In the genomic region with DNA sequence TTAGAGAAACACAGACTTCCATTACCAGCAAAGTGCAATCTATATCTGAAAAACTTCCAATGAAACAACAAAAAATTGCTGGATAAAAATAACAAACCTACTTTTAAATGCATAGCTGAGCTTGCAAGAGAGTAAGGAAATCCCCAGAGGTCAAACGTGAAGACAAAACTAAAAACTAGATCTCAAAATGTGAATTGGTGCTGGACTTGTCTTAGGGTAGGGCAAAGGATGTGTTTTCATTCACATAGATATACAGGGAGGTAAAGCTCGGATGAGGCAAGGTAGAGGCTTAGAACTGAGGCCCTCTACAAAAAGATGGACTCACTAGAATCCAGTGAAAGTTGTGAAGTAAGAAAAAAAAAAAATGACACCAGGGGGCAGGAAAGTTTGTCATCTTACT, we compare ENCODE assay signal across 1 cellular context.
TF ChIP-seq lines count a peak whose summit lies in the region.

No MANE protein-coding gene starts in this region.

TF ChIP-seq in GM12878, 131 proteins besides CTCF, POLR2A, EP300 and RAD21:
- TF ChIP-seq, protein P1, sequence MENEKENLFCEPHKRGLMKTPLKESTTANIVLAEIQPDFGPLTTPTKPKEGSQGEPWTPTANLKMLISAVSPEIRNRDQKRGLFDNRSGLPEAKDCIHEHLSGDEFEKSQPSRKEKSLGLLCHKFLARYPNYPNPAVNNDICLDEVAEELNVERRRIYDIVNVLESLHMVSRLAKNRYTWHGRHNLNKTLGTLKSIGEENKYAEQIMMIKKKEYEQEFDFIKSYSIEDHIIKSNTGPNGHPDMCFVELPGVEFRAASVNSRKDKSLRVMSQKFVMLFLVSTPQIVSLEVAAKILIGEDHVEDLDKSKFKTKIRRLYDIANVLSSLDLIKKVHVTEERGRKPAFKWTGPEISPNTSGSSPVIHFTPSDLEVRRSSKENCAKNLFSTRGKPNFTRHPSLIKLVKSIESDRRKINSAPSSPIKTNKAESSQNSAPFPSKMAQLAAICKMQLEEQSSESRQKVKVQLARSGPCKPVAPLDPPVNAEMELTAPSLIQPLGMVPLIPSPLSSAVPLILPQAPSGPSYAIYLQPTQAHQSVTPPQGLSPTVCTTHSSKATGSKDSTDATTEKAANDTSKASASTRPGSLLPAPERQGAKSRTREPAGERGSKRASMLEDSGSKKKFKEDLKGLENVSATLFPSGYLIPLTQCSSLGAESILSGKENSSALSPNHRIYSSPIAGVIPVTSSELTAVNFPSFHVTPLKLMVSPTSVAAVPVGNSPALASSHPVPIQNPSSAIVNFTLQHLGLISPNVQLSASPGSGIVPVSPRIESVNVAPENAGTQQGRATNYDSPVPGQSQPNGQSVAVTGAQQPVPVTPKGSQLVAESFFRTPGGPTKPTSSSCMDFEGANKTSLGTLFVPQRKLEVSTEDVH (IDR thresholded peaks at IDR 0.05; ENCODE audit: low read depth, partially characterized antibody) = no peak
- TF ChIP-seq ATF7 (IDR thresholded peaks at IDR 0.05; ENCODE audit: low read depth) (no peak), YBX1 (IDR thresholded peaks at IDR 0.05) (no peak), MYC (IDR thresholded peaks at IDR 0.05; ENCODE audit: insufficient read depth, insufficient read length, insufficient replicate concordance, low read length, severe bottlenecking) (no peak), CBX3 (IDR thresholded peaks at IDR 0.05; ENCODE audit: borderline replicate concordance, low read depth) (no peak), HDAC2 (IDR thresholded peaks at IDR 0.05) (no peak), BCL3 (IDR thresholded peaks at IDR 0.05; ENCODE audit: borderline replicate concordance, insufficient read depth, low read depth, low read length, poor library complexity, severe bottlenecking) (no peak), PAX8 (IDR thresholded peaks at IDR 0.05) (no peak), WRNIP1 (IDR thresholded peaks at IDR 0.05; ENCODE audit: borderline replicate concordance, low read depth, low read length) (no peak), NRF1 (conservative IDR thresholded peaks at IDR 0.05; ENCODE audit: low read depth, low read length) (no peak), RELB (IDR thresholded peaks at IDR 0.05; ENCODE audit: low read depth) (no peak), KDM1A (IDR thresholded peaks at IDR 0.05; ENCODE audit: borderline replicate concordance) (no peak), MTA3 (IDR thresholded peaks at IDR 0.05; ENCODE audit: borderline replicate concordance, low read length) (no peak)
- TF ChIP-seq, protein P2, sequence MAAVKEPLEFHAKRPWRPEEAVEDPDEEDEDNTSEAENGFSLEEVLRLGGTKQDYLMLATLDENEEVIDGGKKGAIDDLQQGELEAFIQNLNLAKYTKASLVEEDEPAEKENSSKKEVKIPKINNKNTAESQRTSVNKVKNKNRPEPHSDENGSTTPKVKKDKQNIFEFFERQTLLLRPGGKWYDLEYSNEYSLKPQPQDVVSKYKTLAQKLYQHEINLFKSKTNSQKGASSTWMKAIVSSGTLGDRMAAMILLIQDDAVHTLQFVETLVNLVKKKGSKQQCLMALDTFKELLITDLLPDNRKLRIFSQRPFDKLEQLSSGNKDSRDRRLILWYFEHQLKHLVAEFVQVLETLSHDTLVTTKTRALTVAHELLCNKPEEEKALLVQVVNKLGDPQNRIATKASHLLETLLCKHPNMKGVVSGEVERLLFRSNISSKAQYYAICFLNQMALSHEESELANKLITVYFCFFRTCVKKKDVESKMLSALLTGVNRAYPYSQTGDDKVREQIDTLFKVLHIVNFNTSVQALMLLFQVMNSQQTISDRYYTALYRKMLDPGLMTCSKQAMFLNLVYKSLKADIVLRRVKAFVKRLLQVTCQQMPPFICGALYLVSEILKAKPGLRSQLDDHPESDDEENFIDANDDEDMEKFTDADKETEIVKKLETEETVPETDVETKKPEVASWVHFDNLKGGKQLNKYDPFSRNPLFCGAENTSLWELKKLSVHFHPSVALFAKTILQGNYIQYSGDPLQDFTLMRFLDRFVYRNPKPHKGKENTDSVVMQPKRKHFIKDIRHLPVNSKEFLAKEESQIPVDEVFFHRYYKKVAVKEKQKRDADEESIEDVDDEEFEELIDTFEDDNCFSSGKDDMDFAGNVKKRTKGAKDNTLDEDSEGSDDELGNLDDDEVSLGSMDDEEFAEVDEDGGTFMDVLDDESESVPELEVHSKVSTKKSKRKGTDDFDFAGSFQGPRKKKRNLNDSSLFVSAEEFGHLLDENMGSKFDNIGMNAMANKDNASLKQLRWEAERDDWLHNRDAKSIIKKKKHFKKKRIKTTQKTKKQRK (IDR thresholded peaks at IDR 0.05; ENCODE audit: low read depth, low read length) = no peak
